In genomic region chr13:65638572-65639168, GRCh38 we compare ENCODE assay signal across 8 cellular contexts.
A peak's percentile ranks its signal among the peaks of the same experiment; 100 is the strongest.
DNase-seq lines count a peak whose midpoint lies in the region; ATAC-seq, FAIRE-seq and TF ChIP-seq lines count a peak whose summit lies in the region.

No MANE protein-coding gene starts in this region.

- H4K20me1 ChIP-seq in OCI-LY7 (ENCODE audit: insufficient read depth, low read length): no peaks in the 10 kb centered on the region

- no peaks in the 10 kb centered on the region for H3K9me3 ChIP-seq in OCI-LY7 (ENCODE audit: low read length)

- BruUV-seq in OCI-LY7 (replicated peaks; lab: Mats Ljungman, UMichigan): no TSS peak

- H3K9me2 ChIP-seq in OCI-LY7 (ENCODE audit: insufficient read depth, low read length): no peaks in the 10 kb centered on the region

- no peak overlapping the region for H3K4me2 ChIP-seq in OCI-LY7 (ENCODE audit: low read length)

- peak; percentile 84 for ATAC-seq in GM18861 (IDR thresholded peaks at IDR 0.05; ENCODE audit: unreplicated experiment)
- peak; percentile 79 for ATAC-seq in HG03103 (IDR thresholded peaks at IDR 0.05; ENCODE audit: low read depth, unreplicated experiment)

- H2AFZ ChIP-seq in OCI-LY7 (ENCODE audit: low read length): 0 out of 2 replicates have a peak overlapping the region, but pooled peaks have one; percentile 15

- DNase-seq in AG20443 (ENCODE audit: low spot score) (peak; percentile 58), OCI-LY7 (ENCODE audit: low spot score) (peak; percentile 34), fibroblast of mammary gland (ENCODE audit: low read depth) (peak; percentile 65), skeletal muscle cell (ENCODE audit: low read depth) (peak; percentile 8), frontal cortex (ENCODE audit: low spot score in 2 of 2) (no peak)
- DNase-seq in activated CD4-positive, CD25-positive, alpha-beta regulatory T cell treated with anti-CD3 and anti-CD28 coated beads, Interleukin-2, amount 50 U/mL, for 72 hours: no peak

- POLR2A ChIA-PET in OCI-LY7 (lab: Charles Lee): interaction anchor here (0.7 kb wide), 1 partner anchor 447 kb away, joined by 3 read pairs; no protein-coding TSS in a partner anchor

- intact Hi-C loops in OCI-LY7 (cut with micrococcal nuclease; ENCODE audit: unreplicated experiment): no loop called here

- no peaks in the 10 kb centered on the region for H3K36me3 ChIP-seq in OCI-LY7 (ENCODE audit: insufficient read depth, low read length)

- H3K27ac ChIP-seq in OCI-LY7 (ENCODE audit: low read depth, low read length, poor library complexity, severe bottlenecking): no peak overlapping the region

- FAIRE-seq in frontal cortex (lab: Jason Lieb, UNC): no peak

- no peaks in the 10 kb centered on the region for H3K79me2 ChIP-seq in OCI-LY7 (ENCODE audit: insufficient read depth, low read depth, low read length)

- no peak overlapping the region for H3K4me3 ChIP-seq in OCI-LY7 (ENCODE audit: low read depth, low read length, poor library complexity, severe bottlenecking)
- H3K4me3 ChIP-seq in fibroblast of mammary gland (ENCODE audit: control insufficient read depth, low read depth, low read length): no peak overlapping the region
- H3K4me3 ChIP-seq in skeletal muscle cell (ENCODE audit: low read depth, low read length): no peak overlapping the region

- TF ChIP-seq CTCF in OCI-LY7 (conservative IDR thresholded peaks at IDR 0.05; ENCODE audit: low read length) (peak; percentile 79), fibroblast of mammary gland (conservative IDR thresholded peaks at IDR 0.05; ENCODE audit: control insufficient read depth, insufficient read depth, low read depth, low read length) (peak; percentile 94)

- no peaks in the 10 kb centered on the region for H3K4me1 ChIP-seq in OCI-LY7 (ENCODE audit: insufficient read depth, low read length, poor library complexity, severe bottlenecking)

- CTCF ChIA-PET in OCI-LY7 (lab: Charles Lee; ENCODE audit: unreplicated experiment): no interaction called here

Comparison
In these comparisons a context has a peak if more than half of its experiments do, and no peak if none do; other contexts are left out.
1. DNase-seq: peak in AG20443 (single experiment), OCI-LY7 (single experiment), fibroblast of mammary gland (single experiment) and skeletal muscle cell (single experiment); none in activated CD4-positive, CD25-positive, alpha-beta regulatory T cell treated with anti-CD3 and anti-CD28 coated beads, Interleukin-2, amount 50 U/mL, for 72 hours (single experiment) and frontal cortex (0 of 2).